ENCODE assay signal across 10 cellular contexts in genomic region chr14:65832431-65833253, GRCh38.
DNase-seq lines count a peak whose midpoint lies in the region.
"Had no signal": no experiment of that assay in that cellular context is flagged by ENCODE, and none has a peak within 500 bp of the region (broad histone marks: within the 10 kb centered on the region; RNA-seq: fewer than 3 reads in every experiment).

No MANE protein-coding gene starts in this region.

- DNase-seq in DMS53 (lab: John Stamatoyannopoulos, UW) (peak; percentile 6), DMS53 treated with DMSO at 0.1 percent for 48 hours (lab: John Stamatoyannopoulos, UW; ENCODE audit: unreplicated experiment) (no peak), Kasumi-1 (lab: John Stamatoyannopoulos, UW) (peak; percentile 5 to 9), cerebellar cortex (ENCODE audit: low spot score) (peak; percentile 36), non-pigmented ciliary epithelial cell (ENCODE audit: low read depth) (peak; percentile 5), AML-193 (lab: John Stamatoyannopoulos, UW) (no peak), DMS153 (lab: John Stamatoyannopoulos, UW) (no peak)
- no peak for DNase-seq in stimulated activated CD4-positive, alpha-beta T cell treated with anti-CD3 and anti-CD28 coated beads, Interleukin-4, amount 100 ng/mL, for 1 hour
- DNase-seq: islet precursor cell, NCI-H2081 treated with DMSO at 0.1 percent for 48 hours had no signal

Comparison
In these comparisons a context has a peak if more than half of its experiments do, and no peak if none do; other contexts are left out.
1. DNase-seq: peak in DMS53 (single experiment), Kasumi-1 (2 of 2), cerebellar cortex (single experiment) and non-pigmented ciliary epithelial cell (single experiment); none in DMS53 treated with DMSO at 0.1 percent for 48 hours (single experiment), AML-193 (0 of 2), DMS153 (single experiment) and stimulated activated CD4-positive, alpha-beta T cell treated with anti-CD3 and anti-CD28 coated beads, Interleukin-4, amount 100 ng/mL, for 1 hour (single experiment).